In the genomic region with DNA sequence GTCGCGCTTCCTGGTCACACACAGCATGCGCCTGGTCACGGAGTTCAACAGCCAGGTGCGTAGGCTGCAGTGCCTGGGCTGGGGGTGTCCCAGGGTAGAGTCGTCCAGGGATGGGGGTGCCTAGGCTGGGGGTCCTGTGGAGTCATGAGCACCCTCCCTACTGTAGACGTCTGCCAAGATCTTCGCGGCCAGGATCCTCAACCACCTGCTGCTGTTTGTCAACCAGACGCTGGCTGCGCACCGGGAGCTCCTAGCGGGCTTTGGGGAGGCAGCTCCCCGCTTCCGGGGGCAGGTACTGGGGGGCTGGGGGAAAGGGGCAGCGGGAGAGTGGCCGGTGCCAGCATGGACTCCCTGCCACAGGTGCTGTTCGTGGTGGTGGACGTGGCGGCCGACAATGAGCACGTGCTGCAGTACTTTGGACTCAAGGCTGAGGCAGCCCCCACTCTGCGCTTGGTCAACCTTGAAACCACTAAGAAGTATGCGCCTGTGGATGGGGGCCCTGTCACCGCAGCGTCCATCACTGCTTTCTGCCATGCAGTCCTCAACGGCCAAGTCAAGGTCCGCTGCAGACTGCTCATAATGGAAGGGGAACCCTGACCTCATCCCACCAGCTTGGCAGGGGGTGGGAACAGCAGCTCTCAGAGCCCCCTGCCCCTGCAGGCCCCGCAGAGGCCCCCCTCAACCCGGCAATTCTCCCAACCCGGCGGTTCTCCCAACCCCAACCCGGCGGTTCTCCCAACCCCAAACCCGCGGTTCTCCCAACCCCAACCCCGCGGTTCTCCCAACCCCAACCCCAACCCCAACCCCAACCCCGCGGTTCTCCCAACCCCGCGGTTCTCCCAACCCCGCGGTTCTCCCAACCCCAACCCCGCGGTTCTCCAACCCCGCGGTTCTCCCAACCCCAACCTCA, we compare ENCODE assay signal across 1 cellular context.
TF ChIP-seq lines count a peak whose summit lies in the region.

No MANE protein-coding gene starts in this region.

TF ChIP-seq in HepG2, 621 proteins besides CTCF, POLR2A, EP300 and RAD21:
- TF ChIP-seq ZNF678 (CRISPR knock-in tag; IDR thresholded peaks at IDR 0.05): no peak
- TF ChIP-seq, protein P1, sequence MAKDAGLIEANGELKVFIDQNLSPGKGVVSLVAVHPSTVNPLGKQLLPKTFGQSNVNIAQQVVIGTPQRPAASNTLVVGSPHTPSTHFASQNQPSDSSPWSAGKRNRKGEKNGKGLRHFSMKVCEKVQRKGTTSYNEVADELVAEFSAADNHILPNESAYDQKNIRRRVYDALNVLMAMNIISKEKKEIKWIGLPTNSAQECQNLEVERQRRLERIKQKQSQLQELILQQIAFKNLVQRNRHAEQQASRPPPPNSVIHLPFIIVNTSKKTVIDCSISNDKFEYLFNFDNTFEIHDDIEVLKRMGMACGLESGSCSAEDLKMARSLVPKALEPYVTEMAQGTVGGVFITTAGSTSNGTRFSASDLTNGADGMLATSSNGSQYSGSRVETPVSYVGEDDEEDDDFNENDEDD (CRISPR knock-in tag; IDR thresholded peaks at IDR 0.05; ENCODE audit: borderline replicate concordance): no peak
- no peak for TF ChIP-seq TBL1XR1 (IDR thresholded peaks at IDR 0.05; ENCODE audit: borderline replicate concordance, low read length, partially characterized antibody)
- no peak for TF ChIP-seq ZNF879 (CRISPR knock-in tag; IDR thresholded peaks at IDR 0.05)
- peak; percentile 11 for TF ChIP-seq AGO2 (optimal IDR thresholded peaks at IDR 0.05; ENCODE audit: low read depth, low read length)
- TF ChIP-seq, protein P2, sequence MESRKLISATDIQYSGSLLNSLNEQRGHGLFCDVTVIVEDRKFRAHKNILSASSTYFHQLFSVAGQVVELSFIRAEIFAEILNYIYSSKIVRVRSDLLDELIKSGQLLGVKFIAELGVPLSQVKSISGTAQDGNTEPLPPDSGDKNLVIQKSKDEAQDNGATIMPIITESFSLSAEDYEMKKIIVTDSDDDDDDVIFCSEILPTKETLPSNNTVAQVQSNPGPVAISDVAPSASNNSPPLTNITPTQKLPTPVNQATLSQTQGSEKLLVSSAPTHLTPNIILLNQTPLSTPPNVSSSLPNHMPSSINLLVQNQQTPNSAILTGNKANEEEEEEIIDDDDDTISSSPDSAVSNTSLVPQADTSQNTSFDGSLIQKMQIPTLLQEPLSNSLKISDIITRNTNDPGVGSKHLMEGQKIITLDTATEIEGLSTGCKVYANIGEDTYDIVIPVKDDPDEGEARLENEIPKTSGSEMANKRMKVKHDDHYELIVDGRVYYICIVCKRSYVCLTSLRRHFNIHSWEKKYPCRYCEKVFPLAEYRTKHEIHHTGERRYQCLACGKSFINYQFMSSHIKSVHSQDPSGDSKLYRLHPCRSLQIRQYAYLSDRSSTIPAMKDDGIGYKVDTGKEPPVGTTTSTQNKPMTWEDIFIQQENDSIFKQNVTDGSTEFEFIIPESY (CRISPR knock-in tag; IDR thresholded peaks at IDR 0.05): peak; percentile 60; the same call in 1 of the 2 replicates
- TF ChIP-seq, protein P3, sequence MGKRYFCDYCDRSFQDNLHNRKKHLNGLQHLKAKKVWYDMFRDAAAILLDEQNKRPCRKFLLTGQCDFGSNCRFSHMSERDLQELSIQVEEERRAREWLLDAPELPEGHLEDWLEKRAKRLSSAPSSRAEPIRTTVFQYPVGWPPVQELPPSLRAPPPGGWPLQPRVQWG (CRISPR knock-in tag; IDR thresholded peaks at IDR 0.05; ENCODE audit: borderline replicate concordance, low read depth): no peak
- TF ChIP-seq ZNF468 (CRISPR knock-in tag; IDR thresholded peaks at IDR 0.05): no peak
- TF ChIP-seq, protein P4, sequence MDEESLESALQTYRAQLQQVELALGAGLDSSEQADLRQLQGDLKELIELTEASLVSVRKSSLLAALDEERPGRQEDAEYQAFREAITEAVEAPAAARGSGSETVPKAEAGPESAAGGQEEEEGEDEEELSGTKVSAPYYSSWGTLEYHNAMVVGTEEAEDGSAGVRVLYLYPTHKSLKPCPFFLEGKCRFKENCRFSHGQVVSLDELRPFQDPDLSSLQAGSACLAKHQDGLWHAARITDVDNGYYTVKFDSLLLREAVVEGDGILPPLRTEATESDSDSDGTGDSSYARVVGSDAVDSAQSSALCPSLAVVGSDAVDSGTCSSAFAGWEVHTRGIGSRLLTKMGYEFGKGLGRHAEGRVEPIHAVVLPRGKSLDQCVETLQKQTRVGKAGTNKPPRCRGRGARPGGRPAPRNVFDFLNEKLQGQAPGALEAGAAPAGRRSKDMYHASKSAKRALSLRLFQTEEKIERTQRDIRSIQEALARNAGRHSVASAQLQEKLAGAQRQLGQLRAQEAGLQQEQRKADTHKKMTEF (CRISPR knock-in tag; IDR thresholded peaks at IDR 0.05): no peak
